ENCODE assay signal across 1 cellular context in the genomic region with DNA sequence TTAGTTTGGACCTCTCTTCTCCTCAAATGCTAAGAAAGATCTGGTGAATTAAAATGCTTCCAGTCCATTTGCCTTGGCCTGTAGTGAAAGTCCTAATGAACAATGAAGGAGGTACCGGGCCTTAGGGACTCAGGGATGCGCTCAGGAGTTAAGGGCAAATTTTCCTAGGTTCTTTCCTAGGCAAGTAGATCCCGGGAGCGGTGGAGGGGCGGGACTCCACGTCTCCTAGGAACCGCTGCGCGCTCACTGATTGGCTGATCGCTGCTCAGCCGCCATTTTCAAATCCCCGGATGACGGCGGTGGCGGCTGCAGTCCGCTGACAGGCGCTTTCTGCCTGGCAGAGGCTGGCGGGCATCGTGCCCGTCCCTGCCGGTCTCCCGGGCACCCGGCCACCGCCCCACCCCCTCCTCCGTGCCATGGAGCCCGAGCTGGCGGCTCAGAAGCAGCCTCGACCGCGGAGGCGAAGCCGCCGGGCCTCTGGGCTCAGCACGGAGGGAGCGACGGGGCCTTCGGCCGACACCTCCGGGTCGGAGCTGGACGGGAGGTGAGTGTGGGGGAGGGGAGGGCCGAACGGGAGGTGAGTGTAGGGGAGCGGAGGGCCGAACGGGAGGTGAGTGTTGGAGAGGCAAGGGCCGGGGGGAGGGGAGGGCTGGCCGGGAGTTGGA.
TF ChIP-seq lines count a peak whose summit lies in the region.

A gene with protein sequence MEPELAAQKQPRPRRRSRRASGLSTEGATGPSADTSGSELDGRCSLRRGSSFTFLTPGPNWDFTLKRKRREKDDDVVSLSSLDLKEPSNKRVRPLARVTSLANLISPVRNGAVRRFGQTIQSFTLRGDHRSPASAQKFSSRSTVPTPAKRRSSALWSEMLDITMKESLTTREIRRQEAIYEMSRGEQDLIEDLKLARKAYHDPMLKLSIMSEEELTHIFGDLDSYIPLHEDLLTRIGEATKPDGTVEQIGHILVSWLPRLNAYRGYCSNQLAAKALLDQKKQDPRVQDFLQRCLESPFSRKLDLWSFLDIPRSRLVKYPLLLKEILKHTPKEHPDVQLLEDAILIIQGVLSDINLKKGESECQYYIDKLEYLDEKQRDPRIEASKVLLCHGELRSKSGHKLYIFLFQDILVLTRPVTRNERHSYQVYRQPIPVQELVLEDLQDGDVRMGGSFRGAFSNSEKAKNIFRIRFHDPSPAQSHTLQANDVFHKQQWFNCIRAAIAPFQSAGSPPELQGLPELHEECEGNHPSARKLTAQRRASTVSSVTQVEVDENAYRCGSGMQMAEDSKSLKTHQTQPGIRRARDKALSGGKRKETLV (plus strand): TSS at position 281 of the 665 bp plus-strand sequence. CDS start 136 bp downstream, at position 417.

TF ChIP-seq in K562, 482 proteins besides CTCF, POLR2A, EP300 and RAD21 (continued from another document and continues in another):
- TF ChIP-seq RBFOX2 (IDR thresholded peaks at IDR 0.05; ENCODE audit: low read depth, low read length) (peak; percentile 87), HOXB6 (CRISPR knock-in tag; IDR thresholded peaks at IDR 0.05; ENCODE audit: borderline replicate concordance) (no peak), RBBP5 (IDR thresholded peaks at IDR 0.05; ENCODE audit: borderline replicate concordance, insufficient read depth, low read length, poor library complexity, severe bottlenecking) (peak; percentile 89), ZNF124 (CRISPR knock-in tag; IDR thresholded peaks at IDR 0.05) (no peak), MAX (CRISPR knock-in tag; IDR thresholded peaks at IDR 0.05) (0 out of 2 replicates have a peak, but pooled peaks have one; percentile 18), PPARD (CRISPR knock-in tag; IDR thresholded peaks at IDR 0.05) (no peak), FIP1L1 (IDR thresholded peaks at IDR 0.05; ENCODE audit: low read depth, low read length, poor library complexity, severe bottlenecking) (peak; percentile 46), MCM5 (IDR thresholded peaks at IDR 0.05; ENCODE audit: low read depth) (no peak), ID3 (CRISPR knock-in tag; IDR thresholded peaks at IDR 0.05) (no peak), ID3 (tag; IDR thresholded peaks at IDR 0.05) (no peak), POLR2B (IDR thresholded peaks at IDR 0.05; ENCODE audit: low read depth, partially characterized antibody) (peak; percentile 73), MXI1 (IDR thresholded peaks at IDR 0.05; ENCODE audit: low read depth, low read length) (peak; percentile 88), ZNF316 (IDR thresholded peaks at IDR 0.05) (no peak), SMARCA4 (IDR thresholded peaks at IDR 0.05) (no peak), ZBTB8A (IDR thresholded peaks at IDR 0.05; ENCODE audit: partially characterized antibody) (no peak), KDM1A (IDR thresholded peaks at IDR 0.05) (no peak; a peak in 1 of 4 replicates), ZNF146 (CRISPR knock-in tag; IDR thresholded peaks at IDR 0.05; ENCODE audit: unreplicated experiment) (no peak), ZNF518B (CRISPR knock-in tag; IDR thresholded peaks at IDR 0.05) (no peak), CREB3L1 (IDR thresholded peaks at IDR 0.05; ENCODE audit: borderline replicate concordance, low read depth) (peak; percentile 54; the same call in 1 of the 2 replicates), ELF1 (tag; IDR thresholded peaks at IDR 0.05) (no peak), NR0B1 (IDR thresholded peaks at IDR 0.05; ENCODE audit: partially characterized antibody) (no peak), L3MBTL2 (IDR thresholded peaks at IDR 0.05) (peak; percentile 65), ZNF79 (CRISPR knock-in tag; IDR thresholded peaks at IDR 0.05; ENCODE audit: low read depth) (no peak), FOXP1 (CRISPR knock-in tag; IDR thresholded peaks at IDR 0.05) (no peak), MAFG (tag; conservative IDR thresholded peaks at IDR 0.05) (no peak)
- TF ChIP-seq, protein P1, sequence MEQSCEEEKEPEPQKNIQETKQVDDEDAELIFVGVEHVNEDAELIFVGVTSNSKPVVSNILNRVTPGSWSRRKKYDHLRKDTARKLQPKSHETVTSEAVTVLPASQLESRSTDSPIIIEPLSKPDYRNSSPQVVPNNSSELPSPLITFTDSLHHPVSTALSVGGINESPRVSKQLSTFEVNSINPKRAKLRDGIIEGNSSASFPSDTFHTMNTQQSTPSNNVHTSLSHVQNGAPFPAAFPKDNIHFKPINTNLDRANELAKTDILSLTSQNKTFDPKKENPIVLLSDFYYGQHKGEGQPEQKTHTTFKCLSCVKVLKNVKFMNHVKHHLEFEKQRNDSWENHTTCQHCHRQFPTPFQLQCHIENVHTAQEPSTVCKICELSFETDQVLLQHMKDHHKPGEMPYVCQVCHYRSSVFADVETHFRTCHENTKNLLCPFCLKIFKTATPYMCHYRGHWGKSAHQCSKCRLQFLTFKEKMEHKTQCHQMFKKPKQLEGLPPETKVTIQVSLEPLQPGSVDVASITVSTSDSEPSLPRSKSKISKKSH (CRISPR knock-in tag; IDR thresholded peaks at IDR 0.05), result no peak
- TF ChIP-seq, protein P2, sequence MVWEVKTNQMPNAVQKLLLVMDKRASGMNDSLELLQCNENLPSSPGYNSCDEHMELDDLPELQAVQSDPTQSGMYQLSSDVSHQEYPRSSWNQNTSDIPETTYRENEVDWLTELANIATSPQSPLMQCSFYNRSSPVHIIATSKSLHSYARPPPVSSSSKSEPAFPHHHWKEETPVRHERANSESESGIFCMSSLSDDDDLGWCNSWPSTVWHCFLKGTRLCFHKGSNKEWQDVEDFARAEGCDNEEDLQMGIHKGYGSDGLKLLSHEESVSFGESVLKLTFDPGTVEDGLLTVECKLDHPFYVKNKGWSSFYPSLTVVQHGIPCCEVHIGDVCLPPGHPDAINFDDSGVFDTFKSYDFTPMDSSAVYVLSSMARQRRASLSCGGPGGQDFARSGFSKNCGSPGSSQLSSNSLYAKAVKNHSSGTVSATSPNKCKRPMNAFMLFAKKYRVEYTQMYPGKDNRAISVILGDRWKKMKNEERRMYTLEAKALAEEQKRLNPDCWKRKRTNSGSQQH (CRISPR knock-in tag; IDR thresholded peaks at IDR 0.05), result no peak
- TF ChIP-seq, protein P3, sequence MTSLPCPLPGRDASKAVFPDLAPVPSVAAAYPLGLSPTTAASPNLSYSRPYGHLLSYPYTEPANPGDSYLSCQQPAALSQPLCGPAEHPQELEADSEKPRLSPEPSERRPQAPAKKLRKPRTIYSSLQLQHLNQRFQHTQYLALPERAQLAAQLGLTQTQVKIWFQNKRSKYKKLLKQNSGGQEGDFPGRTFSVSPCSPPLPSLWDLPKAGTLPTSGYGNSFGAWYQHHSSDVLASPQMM (CRISPR knock-in tag; IDR thresholded peaks at IDR 0.05), result no peak
- TF ChIP-seq, protein P4, sequence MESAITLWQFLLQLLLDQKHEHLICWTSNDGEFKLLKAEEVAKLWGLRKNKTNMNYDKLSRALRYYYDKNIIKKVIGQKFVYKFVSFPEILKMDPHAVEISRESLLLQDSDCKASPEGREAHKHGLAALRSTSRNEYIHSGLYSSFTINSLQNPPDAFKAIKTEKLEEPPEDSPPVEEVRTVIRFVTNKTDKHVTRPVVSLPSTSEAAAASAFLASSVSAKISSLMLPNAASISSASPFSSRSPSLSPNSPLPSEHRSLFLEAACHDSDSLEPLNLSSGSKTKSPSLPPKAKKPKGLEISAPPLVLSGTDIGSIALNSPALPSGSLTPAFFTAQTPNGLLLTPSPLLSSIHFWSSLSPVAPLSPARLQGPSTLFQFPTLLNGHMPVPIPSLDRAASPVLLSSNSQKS (CRISPR knock-in tag; IDR thresholded peaks at IDR 0.05), result no peak
- TF ChIP-seq, protein P5, sequence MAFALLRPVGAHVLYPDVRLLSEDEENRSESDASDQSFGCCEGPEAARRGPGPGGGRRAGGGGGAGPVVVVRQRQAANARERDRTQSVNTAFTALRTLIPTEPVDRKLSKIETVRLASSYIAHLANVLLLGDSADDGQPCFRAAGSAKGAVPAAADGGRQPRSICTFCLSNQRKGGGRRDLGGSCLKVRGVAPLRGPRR (CRISPR knock-in tag; IDR thresholded peaks at IDR 0.05), result no peak
- TF ChIP-seq, protein P6, sequence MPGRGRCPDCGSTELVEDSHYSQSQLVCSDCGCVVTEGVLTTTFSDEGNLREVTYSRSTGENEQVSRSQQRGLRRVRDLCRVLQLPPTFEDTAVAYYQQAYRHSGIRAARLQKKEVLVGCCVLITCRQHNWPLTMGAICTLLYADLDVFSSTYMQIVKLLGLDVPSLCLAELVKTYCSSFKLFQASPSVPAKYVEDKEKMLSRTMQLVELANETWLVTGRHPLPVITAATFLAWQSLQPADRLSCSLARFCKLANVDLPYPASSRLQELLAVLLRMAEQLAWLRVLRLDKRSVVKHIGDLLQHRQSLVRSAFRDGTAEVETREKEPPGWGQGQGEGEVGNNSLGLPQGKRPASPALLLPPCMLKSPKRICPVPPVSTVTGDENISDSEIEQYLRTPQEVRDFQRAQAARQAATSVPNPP (IDR thresholded peaks at IDR 0.05; ENCODE audit: borderline replicate concordance, insufficient read depth, insufficient read length), result no peak
- TF ChIP-seq, protein P7, sequence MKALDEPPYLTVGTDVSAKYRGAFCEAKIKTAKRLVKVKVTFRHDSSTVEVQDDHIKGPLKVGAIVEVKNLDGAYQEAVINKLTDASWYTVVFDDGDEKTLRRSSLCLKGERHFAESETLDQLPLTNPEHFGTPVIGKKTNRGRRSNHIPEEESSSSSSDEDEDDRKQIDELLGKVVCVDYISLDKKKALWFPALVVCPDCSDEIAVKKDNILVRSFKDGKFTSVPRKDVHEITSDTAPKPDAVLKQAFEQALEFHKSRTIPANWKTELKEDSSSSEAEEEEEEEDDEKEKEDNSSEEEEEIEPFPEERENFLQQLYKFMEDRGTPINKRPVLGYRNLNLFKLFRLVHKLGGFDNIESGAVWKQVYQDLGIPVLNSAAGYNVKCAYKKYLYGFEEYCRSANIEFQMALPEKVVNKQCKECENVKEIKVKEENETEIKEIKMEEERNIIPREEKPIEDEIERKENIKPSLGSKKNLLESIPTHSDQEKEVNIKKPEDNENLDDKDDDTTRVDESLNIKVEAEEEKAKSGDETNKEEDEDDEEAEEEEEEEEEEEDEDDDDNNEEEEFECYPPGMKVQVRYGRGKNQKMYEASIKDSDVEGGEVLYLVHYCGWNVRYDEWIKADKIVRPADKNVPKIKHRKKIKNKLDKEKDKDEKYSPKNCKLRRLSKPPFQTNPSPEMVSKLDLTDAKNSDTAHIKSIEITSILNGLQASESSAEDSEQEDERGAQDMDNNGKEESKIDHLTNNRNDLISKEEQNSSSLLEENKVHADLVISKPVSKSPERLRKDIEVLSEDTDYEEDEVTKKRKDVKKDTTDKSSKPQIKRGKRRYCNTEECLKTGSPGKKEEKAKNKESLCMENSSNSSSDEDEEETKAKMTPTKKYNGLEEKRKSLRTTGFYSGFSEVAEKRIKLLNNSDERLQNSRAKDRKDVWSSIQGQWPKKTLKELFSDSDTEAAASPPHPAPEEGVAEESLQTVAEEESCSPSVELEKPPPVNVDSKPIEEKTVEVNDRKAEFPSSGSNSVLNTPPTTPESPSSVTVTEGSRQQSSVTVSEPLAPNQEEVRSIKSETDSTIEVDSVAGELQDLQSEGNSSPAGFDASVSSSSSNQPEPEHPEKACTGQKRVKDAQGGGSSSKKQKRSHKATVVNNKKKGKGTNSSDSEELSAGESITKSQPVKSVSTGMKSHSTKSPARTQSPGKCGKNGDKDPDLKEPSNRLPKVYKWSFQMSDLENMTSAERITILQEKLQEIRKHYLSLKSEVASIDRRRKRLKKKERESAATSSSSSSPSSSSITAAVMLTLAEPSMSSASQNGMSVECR (CRISPR knock-in tag; IDR thresholded peaks at IDR 0.05), result no peak
